1 cellular context compared by ENCODE assay signal in genomic region chr12:38892090-38892786, GRCh38.
A peak's percentile ranks its signal among the peaks of the same experiment; 100 is the strongest.
TF ChIP-seq lines count a peak whose summit lies in the region.

No MANE protein-coding gene starts in this region.

TF ChIP-seq in HepG2, 621 proteins besides CTCF, POLR2A, EP300 and RAD21 (continued from another document and continues in another):
- TF ChIP-seq PRDM15 (CRISPR knock-in tag; IDR thresholded peaks at IDR 0.05) (no peak), MLX (CRISPR knock-in tag; IDR thresholded peaks at IDR 0.05) (peak; percentile 82), HMG20A (CRISPR knock-in tag; IDR thresholded peaks at IDR 0.05; ENCODE audit: borderline replicate concordance) (peak; percentile 97), PITX1 (CRISPR knock-in tag; IDR thresholded peaks at IDR 0.05) (peak; percentile 99), PATZ1 (CRISPR knock-in tag; IDR thresholded peaks at IDR 0.05) (peak; percentile 43; the same call in 1 of the 2 replicates), ZNF264 (CRISPR knock-in tag; IDR thresholded peaks at IDR 0.05) (no peak), ZNF597 (CRISPR knock-in tag; IDR thresholded peaks at IDR 0.05) (no peak), ZNF569 (CRISPR knock-in tag; IDR thresholded peaks at IDR 0.05; ENCODE audit: borderline replicate concordance) (no peak), FLYWCH1 (CRISPR knock-in tag; IDR thresholded peaks at IDR 0.05) (no peak), YEATS4 (CRISPR knock-in tag; IDR thresholded peaks at IDR 0.05; ENCODE audit: borderline replicate concordance) (no peak), U2AF2 (IDR thresholded peaks at IDR 0.05; ENCODE audit: low read depth, low read length) (no peak), MIER3 (CRISPR knock-in tag; IDR thresholded peaks at IDR 0.05; ENCODE audit: borderline replicate concordance) (0 out of 2 replicates have a peak, but pooled peaks have one; percentile 71), KDM4B (CRISPR knock-in tag; IDR thresholded peaks at IDR 0.05) (0 out of 2 replicates have a peak, but pooled peaks have one; percentile 47), ZBTB2 (CRISPR knock-in tag; IDR thresholded peaks at IDR 0.05; ENCODE audit: low read depth) (no peak), SALL1 (CRISPR knock-in tag; IDR thresholded peaks at IDR 0.05) (peak; percentile 92), ZSCAN25 (CRISPR knock-in tag; IDR thresholded peaks at IDR 0.05) (no peak), TBX2 (CRISPR knock-in tag; IDR thresholded peaks at IDR 0.05; ENCODE audit: borderline replicate concordance) (peak; percentile 96), MYC (CRISPR knock-in tag; IDR thresholded peaks at IDR 0.05; ENCODE audit: borderline replicate concordance) (no peak), ZNF230 (CRISPR knock-in tag; IDR thresholded peaks at IDR 0.05) (no peak), PHF20 (CRISPR knock-in tag; IDR thresholded peaks at IDR 0.05) (no peak), SAFB2 (CRISPR knock-in tag; IDR thresholded peaks at IDR 0.05; ENCODE audit: borderline replicate concordance, low read depth) (no peak), DNMT3B (CRISPR knock-in tag; conservative IDR thresholded peaks at IDR 0.05) (0 out of 2 replicates have a peak, but pooled peaks have one; percentile 70), ZNF263 (CRISPR knock-in tag; IDR thresholded peaks at IDR 0.05) (no peak), ARID4A (CRISPR knock-in tag; IDR thresholded peaks at IDR 0.05; ENCODE audit: borderline replicate concordance) (no peak; the same call in 1 of the 2 replicates), MAF1 (CRISPR knock-in tag; IDR thresholded peaks at IDR 0.05; ENCODE audit: borderline replicate concordance) (no peak), CREBL2 (CRISPR knock-in tag; IDR thresholded peaks at IDR 0.05; ENCODE audit: borderline replicate concordance) (no peak), MAFF (IDR thresholded peaks at IDR 0.05; ENCODE audit: low read depth, low read length) (no peak), ZKSCAN1 (IDR thresholded peaks at IDR 0.05; ENCODE audit: low read length) (no peak), ZNF432 (CRISPR knock-in tag; IDR thresholded peaks at IDR 0.05; ENCODE audit: borderline replicate concordance) (no peak), ARID2 (CRISPR knock-in tag; IDR thresholded peaks at IDR 0.05; ENCODE audit: borderline replicate concordance) (peak; percentile 35; the same call in 1 of the 2 replicates), MEF2D (CRISPR knock-in tag; IDR thresholded peaks at IDR 0.05) (0 out of 2 replicates have a peak, but pooled peaks have one; percentile 38), IRX3 (CRISPR knock-in tag; IDR thresholded peaks at IDR 0.05; ENCODE audit: borderline replicate concordance, low read depth) (no peak), TP53 (CRISPR knock-in tag; conservative IDR thresholded peaks at IDR 0.05) (no peak), ZBTB43 (CRISPR knock-in tag; conservative IDR thresholded peaks at IDR 0.05) (no peak), FOXO1 (CRISPR knock-in tag; IDR thresholded peaks at IDR 0.05) (peak; percentile 65), ZNF567 (CRISPR knock-in tag; IDR thresholded peaks at IDR 0.05; ENCODE audit: borderline replicate concordance) (no peak), ZNF773 (CRISPR knock-in tag; IDR thresholded peaks at IDR 0.05; ENCODE audit: borderline replicate concordance) (no peak), SP2 (CRISPR knock-in tag; IDR thresholded peaks at IDR 0.05) (no peak), RCOR2 (CRISPR knock-in tag; IDR thresholded peaks at IDR 0.05) (no peak; the same call in 1 of the 2 replicates), TMF1 (CRISPR knock-in tag; IDR thresholded peaks at IDR 0.05; ENCODE audit: low read depth) (no peak), ZBTB39 (CRISPR knock-in tag; IDR thresholded peaks at IDR 0.05) (peak; percentile 66; the same call in 1 of the 2 replicates), GZF1 (CRISPR knock-in tag; IDR thresholded peaks at IDR 0.05) (no peak), DMAP1 (CRISPR knock-in tag; IDR thresholded peaks at IDR 0.05) (peak; percentile 51; the same call in 1 of the 2 replicates), ZNF513 (CRISPR knock-in tag; conservative IDR thresholded peaks at IDR 0.05) (no peak), TOPORS (CRISPR knock-in tag; IDR thresholded peaks at IDR 0.05) (no peak), ZNF451 (CRISPR knock-in tag; IDR thresholded peaks at IDR 0.05) (no peak)
